In the genomic region with DNA sequence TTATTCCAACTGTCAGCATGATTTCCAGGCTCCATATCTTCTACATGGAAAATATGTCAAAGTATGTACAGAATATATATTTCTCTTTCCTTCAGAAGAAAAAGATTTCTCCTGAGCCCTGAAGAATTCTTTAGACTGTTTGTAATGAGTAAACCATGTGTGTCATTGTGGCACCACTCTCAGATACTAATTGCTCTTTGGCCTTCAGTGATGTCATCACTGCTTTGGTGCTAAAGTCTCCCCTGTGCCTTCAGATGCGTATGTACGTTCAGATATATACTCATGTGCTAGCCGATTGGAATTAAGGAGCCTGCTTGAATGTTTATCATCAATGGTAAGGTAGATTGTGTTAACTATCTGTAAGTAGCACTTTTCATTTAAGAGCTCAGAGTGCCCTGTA, we compare ENCODE assay signal across 21 cellular contexts. TPM values are rescaled to one million over a fixed set of nuclear protein-coding genes. Genes with fewer than 3 reads are reported as not detected.
DNase-seq lines count a peak whose midpoint lies in the region; ATAC-seq and TF ChIP-seq lines count a peak whose summit lies in the region.
"Had no signal": no experiment of that assay in that cellular context is flagged by ENCODE, and none has a peak within 500 bp of the region (broad histone marks: within the 10 kb centered on the region; RNA-seq: fewer than 3 reads in every experiment).

No MANE protein-coding gene starts in this region.

- peak overlapping the region; percentile 10 for H3K27ac Mint-ChIP-seq in osteocyte (ENCODE audit: unreplicated experiment)
- no peak overlapping the region for H3K27ac Mint-ChIP-seq in activated T-cell treated with anti-CD3 and anti-CD28 coated beads, Interleukin-2, amount 50 U/mL, for 72 hours
- H3K27ac Mint-ChIP-seq: CD14-positive monocyte had no signal

- no peak overlapping the region for H3K9ac ChIP-seq in duodenal mucosa (ENCODE audit: low read depth in 1 of 2, low read length in 2 of 2)
- H3K9ac ChIP-seq: SK-N-SH had no signal

- H3K27me3 Mint-ChIP-seq in osteocyte (ENCODE audit: unreplicated experiment) = no peaks in the 10 kb centered on the region
- H3K27me3 Mint-ChIP-seq in activated T-cell treated with anti-CD3 and anti-CD28 coated beads, Interleukin-2, amount 50 U/mL, for 72 hours (ENCODE audit: low read depth) = no peaks in the 10 kb centered on the region

- no peak for DNase-seq in left lobe of liver (ENCODE audit: low spot score)
- no peak for DNase-seq in osteocyte (ENCODE audit: extremely low spot score, unreplicated experiment)
- DNase-seq in AG08395 (ENCODE audit: low spot score) = no peak
- no peak for DNase-seq in activated T-cell treated with anti-CD3 and anti-CD28 coated beads, Interleukin-2, amount 50 U/mL, for 72 hours
- DNase-seq: DMS153, HCEC 1CT, KBM-7, MV-4-11, NCI-H1417, NCI-H2029, NCI-H2171 treated with DMSO at 0.1 percent for 48 hours, NCI-H446 treated with DMSO at 0.1 percent for 48 hours, NCI-H748 treated with DMSO at 0.1 percent for 48 hours, SK-N-SH had no signal

- peaks cover 35% of the 10 kb centered on the region for H3K36me3 Mint-ChIP-seq in osteocyte (ENCODE audit: unreplicated experiment)
- H3K36me3 Mint-ChIP-seq in activated T-cell treated with anti-CD3 and anti-CD28 coated beads, Interleukin-2, amount 50 U/mL, for 72 hours (ENCODE audit: insufficient read depth in 2 of 2) = peaks cover 2 to 3% of the 10 kb centered on the region in 2 donors

- no peak overlapping the region for H3K4me3 ChIP-seq in HEK293 (ENCODE audit: low read depth, low read length)
- no peak overlapping the region for H3K4me3 ChIP-seq in duodenal mucosa (ENCODE audit: low read depth in 1 of 2, low read length in 2 of 2)
- H3K4me3 ChIP-seq: A549 had no signal

- H3K4me1 ChIP-seq in HEK293 (ENCODE audit: control insufficient read depth, insufficient read depth, low read length) = 0 out of 2 replicates have a peak, but pooled peaks cover 2% of the 10 kb centered on the region
- H3K4me1 ChIP-seq in duodenal mucosa (ENCODE audit: control insufficient read depth in 1 of 2, insufficient read depth in 2 of 2, low read length in 2 of 2) = peaks cover 18 to 35% of the 10 kb centered on the region in 2 donors

- H3K9me3 ChIP-seq in HEK293 (ENCODE audit: control insufficient read depth, insufficient read depth, low read depth, low read length) (no peaks in the 10 kb centered on the region), duodenal mucosa (ENCODE audit: control insufficient read depth in 1 of 2, low read length in 2 of 2) (no peaks in the 10 kb centered on the region)
- H3K9me3 ChIP-seq: A549, SK-N-SH had no signal

- no peak overlapping the region for H3K4me3 Mint-ChIP-seq in osteocyte (ENCODE audit: unreplicated experiment)
- H3K4me3 Mint-ChIP-seq in activated T-cell treated with anti-CD3 and anti-CD28 coated beads, Interleukin-2, amount 50 U/mL, for 72 hours = no peak overlapping the region
- H3K4me3 Mint-ChIP-seq: CD14-positive monocyte had no signal

- H3K27ac ChIP-seq in HEK293 (ENCODE audit: extremely low read depth, low read depth, low read length) (no peak overlapping the region), duodenal mucosa (ENCODE audit: low read depth, low read length) (peak overlapping the region; percentile 52)
- H3K27ac ChIP-seq: A549 had no signal

- CTCF ChIA-PET in HEK293 (lab: Yijun Ruan, JAX) = interaction anchor here (0.6 kb wide), 1 partner anchor 33 kb away, joined by 4 read pairs; no protein-coding TSS in a partner anchor

- H3K9me3 Mint-ChIP-seq in osteocyte (ENCODE audit: unreplicated experiment) = no peaks in the 10 kb centered on the region
- no peaks in the 10 kb centered on the region for H3K9me3 Mint-ChIP-seq in activated T-cell treated with anti-CD3 and anti-CD28 coated beads, Interleukin-2, amount 50 U/mL, for 72 hours

- H3K27me3 ChIP-seq in duodenal mucosa (ENCODE audit: control insufficient read depth in 1 of 2, insufficient read depth in 2 of 2, low read length in 2 of 2) = no peaks in the 10 kb centered on the region

- H3K36me3 ChIP-seq in HEK293 (ENCODE audit: control insufficient read depth in 2 of 2, insufficient read depth in 1 of 2, low read length in 2 of 2) = peaks cover 3 to 59% of the 10 kb centered on the region in 2 experiments; a peak in 2 of 3 replicates
- H3K36me3 ChIP-seq in duodenal mucosa (ENCODE audit: control insufficient read depth in 1 of 2, insufficient read depth in 2 of 2, low read length in 2 of 2) = peaks cover 27 to 37% of the 10 kb centered on the region in 2 donors

- POLR2A ChIA-PET in HEK293 (lab: Yijun Ruan, JAX) = no interaction called here

- TF ChIP-seq CTCF in HEK293 (tag by site-specific recombination; IDR thresholded peaks at IDR 0.05) (no peak), osteocyte (IDR thresholded peaks at IDR 0.05) (no peak)

- peaks cover 53% of the 10 kb centered on the region for H3K4me1 Mint-ChIP-seq in osteocyte (ENCODE audit: unreplicated experiment)
- no peaks in the 10 kb centered on the region for H3K4me1 Mint-ChIP-seq in activated T-cell treated with anti-CD3 and anti-CD28 coated beads, Interleukin-2, amount 50 U/mL, for 72 hours (ENCODE audit: low read depth)
- H3K4me1 Mint-ChIP-seq: CD14-positive monocyte had no signal

- ATAC-seq in left lobe of liver (peak; percentile 48), GM18909 (IDR thresholded peaks at IDR 0.05; ENCODE audit: poor library complexity, unreplicated experiment) (no peak), HG03175 (IDR thresholded peaks at IDR 0.05; ENCODE audit: unreplicated experiment) (no peak)
- no peak for ATAC-seq in activated T-cell treated with anti-CD3 and anti-CD28 coated beads, Interleukin-2, amount 50 U/mL, for 72 hours (replicated peaks in 1 of 2)
- ATAC-seq: A549, Right ventricle myocardium inferior had no signal

TF ChIP-seq in HEK293, 187 proteins besides CTCF, POLR2A, EP300 and RAD21:
- TF ChIP-seq ZNF629 (tag by site-specific recombination; IDR thresholded peaks at IDR 0.05) (peak; percentile 57), ZFP3 (tag by site-specific recombination; IDR thresholded peaks at IDR 0.05; ENCODE audit: low read depth) (no peak), ZNF510 (tag by site-specific recombination; IDR thresholded peaks at IDR 0.05; ENCODE audit: insufficient replicate concordance) (no peak)
- TF ChIP-seq, protein P1, sequence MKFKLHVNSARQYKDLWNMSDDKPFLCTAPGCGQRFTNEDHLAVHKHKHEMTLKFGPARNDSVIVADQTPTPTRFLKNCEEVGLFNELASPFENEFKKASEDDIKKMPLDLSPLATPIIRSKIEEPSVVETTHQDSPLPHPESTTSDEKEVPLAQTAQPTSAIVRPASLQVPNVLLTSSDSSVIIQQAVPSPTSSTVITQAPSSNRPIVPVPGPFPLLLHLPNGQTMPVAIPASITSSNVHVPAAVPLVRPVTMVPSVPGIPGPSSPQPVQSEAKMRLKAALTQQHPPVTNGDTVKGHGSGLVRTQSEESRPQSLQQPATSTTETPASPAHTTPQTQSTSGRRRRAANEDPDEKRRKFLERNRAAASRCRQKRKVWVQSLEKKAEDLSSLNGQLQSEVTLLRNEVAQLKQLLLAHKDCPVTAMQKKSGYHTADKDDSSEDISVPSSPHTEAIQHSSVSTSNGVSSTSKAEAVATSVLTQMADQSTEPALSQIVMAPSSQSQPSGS (tag by site-specific recombination; IDR thresholded peaks at IDR 0.05; ENCODE audit: low read depth) = peak; percentile 68

RNA-seq across cellular contexts. Expression of a gene that starts 20.6 kb away (rescaled TPM):
- total RNA-seq in left lobe of liver (2.5 TPM), osteocyte (547 and 561 TPM in 2 replicates)
- total RNA-seq in activated T-cell treated with anti-CD3 and anti-CD28 coated beads, Interleukin-2, amount 50 U/mL, for 72 hours = 10 to 100 TPM; 22.4 to 51.9 TPM

RNA-seq across cellular contexts. Expression of a gene that starts 41.2 kb away (rescaled TPM):
- not detected for total RNA-seq in left lobe of liver
- total RNA-seq in osteocyte = 0.16 TPM in 1 of 2 replicates, not detected in the other
- total RNA-seq in activated T-cell treated with anti-CD3 and anti-CD28 coated beads, Interleukin-2, amount 50 U/mL, for 72 hours = under 1 TPM; 0.32 to 0.55 TPM
- total RNA-seq: Right ventricle myocardium inferior had no signal

Comparison
In these comparisons a context has a peak if more than half of its experiments do, and no peak if none do; other contexts are left out.
1. RNA of a gene that starts 20.6 kb away (total RNA-seq): 547 to 561 TPM in osteocyte; 22.4 to 51.9 TPM in activated T-cell treated with anti-CD3 and anti-CD28 coated beads, Interleukin-2, amount 50 U/mL, for 72 hours and 2.5 TPM in left lobe of liver (single experiment); every median in the first group is over 10 times any median in the second.